ENCODE assay signal across 1 cellular context in the genomic region with DNA sequence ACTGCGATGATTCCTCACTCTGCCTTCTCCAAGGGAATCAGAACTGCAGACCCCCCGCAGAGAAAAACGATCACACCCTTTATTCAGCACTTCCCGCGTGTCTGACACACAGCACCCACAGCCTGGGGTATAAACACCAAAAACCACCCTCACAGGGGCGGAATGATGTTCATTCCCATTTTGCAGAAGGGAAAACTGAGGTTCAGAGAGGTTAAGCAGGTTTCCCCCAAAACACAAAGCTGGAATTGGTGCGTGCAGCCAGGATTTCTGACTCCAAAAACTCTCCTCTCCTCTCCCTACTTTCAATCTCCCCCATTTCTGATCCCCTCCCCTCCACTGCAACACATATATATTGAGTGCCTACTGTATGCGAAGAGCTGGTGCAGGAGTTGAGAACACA.
TF ChIP-seq lines count a peak whose summit lies in the region.

No MANE protein-coding gene starts in this region.

TF ChIP-seq in GM12878, 131 proteins besides CTCF, POLR2A, EP300 and RAD21:
- TF ChIP-seq TCF12 (IDR thresholded peaks at IDR 0.05; ENCODE audit: low read depth, low read length): no peak
- TF ChIP-seq, protein P1, sequence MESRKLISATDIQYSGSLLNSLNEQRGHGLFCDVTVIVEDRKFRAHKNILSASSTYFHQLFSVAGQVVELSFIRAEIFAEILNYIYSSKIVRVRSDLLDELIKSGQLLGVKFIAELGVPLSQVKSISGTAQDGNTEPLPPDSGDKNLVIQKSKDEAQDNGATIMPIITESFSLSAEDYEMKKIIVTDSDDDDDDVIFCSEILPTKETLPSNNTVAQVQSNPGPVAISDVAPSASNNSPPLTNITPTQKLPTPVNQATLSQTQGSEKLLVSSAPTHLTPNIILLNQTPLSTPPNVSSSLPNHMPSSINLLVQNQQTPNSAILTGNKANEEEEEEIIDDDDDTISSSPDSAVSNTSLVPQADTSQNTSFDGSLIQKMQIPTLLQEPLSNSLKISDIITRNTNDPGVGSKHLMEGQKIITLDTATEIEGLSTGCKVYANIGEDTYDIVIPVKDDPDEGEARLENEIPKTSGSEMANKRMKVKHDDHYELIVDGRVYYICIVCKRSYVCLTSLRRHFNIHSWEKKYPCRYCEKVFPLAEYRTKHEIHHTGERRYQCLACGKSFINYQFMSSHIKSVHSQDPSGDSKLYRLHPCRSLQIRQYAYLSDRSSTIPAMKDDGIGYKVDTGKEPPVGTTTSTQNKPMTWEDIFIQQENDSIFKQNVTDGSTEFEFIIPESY (IDR thresholded peaks at IDR 0.05): no peak
- TF ChIP-seq, protein P2, sequence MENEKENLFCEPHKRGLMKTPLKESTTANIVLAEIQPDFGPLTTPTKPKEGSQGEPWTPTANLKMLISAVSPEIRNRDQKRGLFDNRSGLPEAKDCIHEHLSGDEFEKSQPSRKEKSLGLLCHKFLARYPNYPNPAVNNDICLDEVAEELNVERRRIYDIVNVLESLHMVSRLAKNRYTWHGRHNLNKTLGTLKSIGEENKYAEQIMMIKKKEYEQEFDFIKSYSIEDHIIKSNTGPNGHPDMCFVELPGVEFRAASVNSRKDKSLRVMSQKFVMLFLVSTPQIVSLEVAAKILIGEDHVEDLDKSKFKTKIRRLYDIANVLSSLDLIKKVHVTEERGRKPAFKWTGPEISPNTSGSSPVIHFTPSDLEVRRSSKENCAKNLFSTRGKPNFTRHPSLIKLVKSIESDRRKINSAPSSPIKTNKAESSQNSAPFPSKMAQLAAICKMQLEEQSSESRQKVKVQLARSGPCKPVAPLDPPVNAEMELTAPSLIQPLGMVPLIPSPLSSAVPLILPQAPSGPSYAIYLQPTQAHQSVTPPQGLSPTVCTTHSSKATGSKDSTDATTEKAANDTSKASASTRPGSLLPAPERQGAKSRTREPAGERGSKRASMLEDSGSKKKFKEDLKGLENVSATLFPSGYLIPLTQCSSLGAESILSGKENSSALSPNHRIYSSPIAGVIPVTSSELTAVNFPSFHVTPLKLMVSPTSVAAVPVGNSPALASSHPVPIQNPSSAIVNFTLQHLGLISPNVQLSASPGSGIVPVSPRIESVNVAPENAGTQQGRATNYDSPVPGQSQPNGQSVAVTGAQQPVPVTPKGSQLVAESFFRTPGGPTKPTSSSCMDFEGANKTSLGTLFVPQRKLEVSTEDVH (IDR thresholded peaks at IDR 0.05; ENCODE audit: low read depth, partially characterized antibody): no peak
- TF ChIP-seq NR2C1 (IDR thresholded peaks at IDR 0.05): no peak
- TF ChIP-seq PML (IDR thresholded peaks at IDR 0.05; ENCODE audit: low read length): no peak
- TF ChIP-seq KLF5 (IDR thresholded peaks at IDR 0.05; ENCODE audit: partially characterized antibody): no peak
- TF ChIP-seq, protein P3, sequence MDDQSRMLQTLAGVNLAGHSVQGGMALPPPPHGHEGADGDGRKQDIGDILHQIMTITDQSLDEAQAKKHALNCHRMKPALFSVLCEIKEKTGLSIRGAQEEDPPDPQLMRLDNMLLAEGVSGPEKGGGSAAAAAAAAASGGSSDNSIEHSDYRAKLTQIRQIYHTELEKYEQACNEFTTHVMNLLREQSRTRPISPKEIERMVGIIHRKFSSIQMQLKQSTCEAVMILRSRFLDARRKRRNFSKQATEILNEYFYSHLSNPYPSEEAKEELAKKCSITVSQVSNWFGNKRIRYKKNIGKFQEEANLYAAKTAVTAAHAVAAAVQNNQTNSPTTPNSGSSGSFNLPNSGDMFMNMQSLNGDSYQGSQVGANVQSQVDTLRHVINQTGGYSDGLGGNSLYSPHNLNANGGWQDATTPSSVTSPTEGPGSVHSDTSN (IDR thresholded peaks at IDR 0.05; ENCODE audit: insufficient replicate concordance, low read depth, low read length): no peak
- no peak for TF ChIP-seq CREB1 (IDR thresholded peaks at IDR 0.05; ENCODE audit: low read depth)
- TF ChIP-seq EZH2 (IDR thresholded peaks at IDR 0.05; ENCODE audit: borderline replicate concordance, control insufficient read depth, low read depth, low read length): no peak
- TF ChIP-seq, protein P4, sequence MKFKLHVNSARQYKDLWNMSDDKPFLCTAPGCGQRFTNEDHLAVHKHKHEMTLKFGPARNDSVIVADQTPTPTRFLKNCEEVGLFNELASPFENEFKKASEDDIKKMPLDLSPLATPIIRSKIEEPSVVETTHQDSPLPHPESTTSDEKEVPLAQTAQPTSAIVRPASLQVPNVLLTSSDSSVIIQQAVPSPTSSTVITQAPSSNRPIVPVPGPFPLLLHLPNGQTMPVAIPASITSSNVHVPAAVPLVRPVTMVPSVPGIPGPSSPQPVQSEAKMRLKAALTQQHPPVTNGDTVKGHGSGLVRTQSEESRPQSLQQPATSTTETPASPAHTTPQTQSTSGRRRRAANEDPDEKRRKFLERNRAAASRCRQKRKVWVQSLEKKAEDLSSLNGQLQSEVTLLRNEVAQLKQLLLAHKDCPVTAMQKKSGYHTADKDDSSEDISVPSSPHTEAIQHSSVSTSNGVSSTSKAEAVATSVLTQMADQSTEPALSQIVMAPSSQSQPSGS (IDR thresholded peaks at IDR 0.05; ENCODE audit: low read length): no peak
- TF ChIP-seq RAD51 (IDR thresholded peaks at IDR 0.05): no peak
- no peak for TF ChIP-seq CBX5 (IDR thresholded peaks at IDR 0.05; ENCODE audit: low read depth)
- no peak for TF ChIP-seq ZSCAN29 (IDR thresholded peaks at IDR 0.05)
- no peak for TF ChIP-seq HDAC2 (IDR thresholded peaks at IDR 0.05)
- no peak for TF ChIP-seq LARP7 (IDR thresholded peaks at IDR 0.05)
- TF ChIP-seq NFIC (IDR thresholded peaks at IDR 0.05; ENCODE audit: low read depth, low read length): no peak; the same call in 1 of the 2 replicates
- no peak for TF ChIP-seq SMC3 (IDR thresholded peaks at IDR 0.05; ENCODE audit: borderline replicate concordance, low read length)
- no peak for TF ChIP-seq ASH2L (IDR thresholded peaks at IDR 0.05; ENCODE audit: borderline replicate concordance, low read depth)
